ENCODE assay signal across 1 cellular context in the genomic region with DNA sequence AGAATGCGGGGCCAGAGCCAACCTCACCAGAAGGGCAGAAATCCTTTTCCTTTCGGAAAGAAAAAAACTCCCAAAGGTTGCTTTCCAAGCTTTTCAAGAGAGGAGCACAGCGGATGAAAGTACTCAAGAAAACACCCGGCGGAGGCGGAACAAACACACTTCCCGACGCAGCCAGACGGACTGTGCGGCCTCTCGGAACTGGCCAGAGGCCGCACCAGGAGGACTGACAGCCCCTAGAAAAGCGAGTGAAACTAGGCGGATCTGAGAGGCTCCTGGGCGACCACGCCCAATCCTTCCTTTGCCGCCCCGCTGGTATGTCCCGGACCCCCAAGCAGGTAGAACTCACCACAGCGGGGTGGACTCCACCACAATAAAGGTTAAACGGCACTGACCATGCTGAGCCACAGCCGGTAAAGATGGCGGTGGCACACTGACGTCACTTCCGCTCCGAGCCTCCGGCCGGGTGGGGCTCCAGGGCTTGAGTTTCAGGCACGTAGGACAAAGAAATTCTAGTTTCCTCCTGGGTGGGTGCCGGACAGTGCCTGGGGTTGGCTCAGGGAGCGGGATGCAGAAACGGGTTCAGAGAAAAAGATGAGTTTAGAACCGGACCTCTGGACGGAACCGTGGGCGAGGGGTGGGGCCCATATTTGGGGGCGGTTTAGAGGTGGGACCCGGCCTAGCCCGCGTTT.
A peak's percentile ranks its signal among the peaks of the same experiment; 100 is the strongest.
TF ChIP-seq lines count a peak whose summit lies in the region.

A gene (minus strand): TSS at position 432 of the 689 bp plus-strand sequence. CDS start 14,356 bp downstream, outside the sequence.

TF ChIP-seq in K562, 482 proteins besides CTCF, POLR2A, EP300 and RAD21 (continued from another document and continues in another):
- TF ChIP-seq DPF2 (IDR thresholded peaks at IDR 0.05) (peak; percentile 55), MYBL2 (IDR thresholded peaks at IDR 0.05; ENCODE audit: low read depth) (no peak; the same call in 1 of the 2 replicates), MYBL2 (CRISPR knock-in tag; IDR thresholded peaks at IDR 0.05; ENCODE audit: borderline replicate concordance) (no peak), NRF1 (conservative IDR thresholded peaks at IDR 0.05 in 1 of 2, IDR thresholded peaks at IDR 0.05 in 1 of 2) (0 out of 4 replicates have a peak, but pooled peaks of 1 of the 2 experiments have one; percentile 13), NFIC (IDR thresholded peaks at IDR 0.05) (peak; percentile 24; the same call in 1 of the 2 replicates), RNF2 (IDR thresholded peaks at IDR 0.05) (0 out of 2 replicates have a peak, but pooled peaks have one; percentile 23), MAZ (CRISPR knock-in tag; conservative IDR thresholded peaks at IDR 0.05 in 1 of 2, IDR thresholded peaks at IDR 0.05 in 1 of 2) (peak; percentile 71 to 82; a peak in 3 of 4 replicates), ZNF263 (CRISPR knock-in tag; IDR thresholded peaks at IDR 0.05; ENCODE audit: borderline replicate concordance) (0 out of 2 replicates have a peak, but pooled peaks have one; percentile 14), NEUROD1 (IDR thresholded peaks at IDR 0.05; ENCODE audit: borderline replicate concordance, low read depth, low read length, partially characterized antibody) (peak; percentile 32), RBBP5 (IDR thresholded peaks at IDR 0.05; ENCODE audit: borderline replicate concordance, insufficient read depth, low read length, poor library complexity, severe bottlenecking) (peak; percentile 95), KDM4B (IDR thresholded peaks at IDR 0.05; ENCODE audit: borderline replicate concordance in 2 of 2, low read depth in 1 of 2) (peak in 1 of 2 experiments; percentile 73; a peak in 1 of 4 replicates), TBP (optimal IDR thresholded peaks at IDR 0.05; ENCODE audit: low read depth, low read length) (peak; percentile 60), ETV6 (IDR thresholded peaks at IDR 0.05; ENCODE audit: borderline replicate concordance in 1 of 2, low read depth in 2 of 2, low read length in 1 of 2) (no peak), ETV6 (CRISPR knock-in tag; IDR thresholded peaks at IDR 0.05; ENCODE audit: borderline replicate concordance) (0 out of 2 replicates have a peak, but pooled peaks have one; percentile 4), LEF1 (IDR thresholded peaks at IDR 0.05) (peak; percentile 24; the same call in 1 of the 2 replicates), SMAD3 (CRISPR knock-in tag; conservative IDR thresholded peaks at IDR 0.05) (no peak)
- TF ChIP-seq, protein P1, sequence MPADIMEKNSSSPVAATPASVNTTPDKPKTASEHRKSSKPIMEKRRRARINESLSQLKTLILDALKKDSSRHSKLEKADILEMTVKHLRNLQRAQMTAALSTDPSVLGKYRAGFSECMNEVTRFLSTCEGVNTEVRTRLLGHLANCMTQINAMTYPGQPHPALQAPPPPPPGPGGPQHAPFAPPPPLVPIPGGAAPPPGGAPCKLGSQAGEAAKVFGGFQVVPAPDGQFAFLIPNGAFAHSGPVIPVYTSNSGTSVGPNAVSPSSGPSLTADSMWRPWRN (IDR thresholded peaks at IDR 0.05; ENCODE audit: low read depth) = no peak
- TF ChIP-seq, protein P2, sequence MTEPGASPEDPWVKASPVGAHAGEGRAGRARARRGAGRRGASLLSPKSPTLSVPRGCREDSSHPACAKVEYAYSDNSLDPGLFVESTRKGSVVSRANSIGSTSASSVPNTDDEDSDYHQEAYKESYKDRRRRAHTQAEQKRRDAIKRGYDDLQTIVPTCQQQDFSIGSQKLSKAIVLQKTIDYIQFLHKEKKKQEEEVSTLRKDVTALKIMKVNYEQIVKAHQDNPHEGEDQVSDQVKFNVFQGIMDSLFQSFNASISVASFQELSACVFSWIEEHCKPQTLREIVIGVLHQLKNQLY (CRISPR knock-in tag; conservative IDR thresholded peaks at IDR 0.05) = no peak
- TF ChIP-seq, protein P3, sequence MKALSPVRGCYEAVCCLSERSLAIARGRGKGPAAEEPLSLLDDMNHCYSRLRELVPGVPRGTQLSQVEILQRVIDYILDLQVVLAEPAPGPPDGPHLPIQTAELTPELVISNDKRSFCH (CRISPR knock-in tag; IDR thresholded peaks at IDR 0.05) = no peak
- TF ChIP-seq, protein P3 (tag; IDR thresholded peaks at IDR 0.05) = 0 out of 2 replicates have a peak, but pooled peaks have one; percentile 58
- TF ChIP-seq, protein P4, sequence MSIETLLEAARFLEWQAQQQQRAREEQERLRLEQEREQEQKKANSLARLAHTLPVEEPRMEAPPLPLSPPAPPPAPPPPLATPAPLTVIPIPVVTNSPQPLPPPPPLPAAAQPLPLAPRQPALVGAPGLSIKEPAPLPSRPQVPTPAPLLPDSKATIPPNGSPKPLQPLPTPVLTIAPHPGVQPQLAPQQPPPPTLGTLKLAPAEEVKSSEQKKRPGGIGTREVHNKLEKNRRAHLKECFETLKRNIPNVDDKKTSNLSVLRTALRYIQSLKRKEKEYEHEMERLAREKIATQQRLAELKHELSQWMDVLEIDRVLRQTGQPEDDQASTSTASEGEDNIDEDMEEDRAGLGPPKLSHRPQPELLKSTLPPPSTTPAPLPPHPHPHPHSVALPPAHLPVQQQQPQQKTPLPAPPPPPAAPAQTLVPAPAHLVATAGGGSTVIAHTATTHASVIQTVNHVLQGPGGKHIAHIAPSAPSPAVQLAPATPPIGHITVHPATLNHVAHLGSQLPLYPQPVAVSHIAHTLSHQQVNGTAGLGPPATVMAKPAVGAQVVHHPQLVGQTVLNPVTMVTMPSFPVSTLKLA (conservative IDR thresholded peaks at IDR 0.05) = peak; percentile 83 to 90
- TF ChIP-seq, protein P5, sequence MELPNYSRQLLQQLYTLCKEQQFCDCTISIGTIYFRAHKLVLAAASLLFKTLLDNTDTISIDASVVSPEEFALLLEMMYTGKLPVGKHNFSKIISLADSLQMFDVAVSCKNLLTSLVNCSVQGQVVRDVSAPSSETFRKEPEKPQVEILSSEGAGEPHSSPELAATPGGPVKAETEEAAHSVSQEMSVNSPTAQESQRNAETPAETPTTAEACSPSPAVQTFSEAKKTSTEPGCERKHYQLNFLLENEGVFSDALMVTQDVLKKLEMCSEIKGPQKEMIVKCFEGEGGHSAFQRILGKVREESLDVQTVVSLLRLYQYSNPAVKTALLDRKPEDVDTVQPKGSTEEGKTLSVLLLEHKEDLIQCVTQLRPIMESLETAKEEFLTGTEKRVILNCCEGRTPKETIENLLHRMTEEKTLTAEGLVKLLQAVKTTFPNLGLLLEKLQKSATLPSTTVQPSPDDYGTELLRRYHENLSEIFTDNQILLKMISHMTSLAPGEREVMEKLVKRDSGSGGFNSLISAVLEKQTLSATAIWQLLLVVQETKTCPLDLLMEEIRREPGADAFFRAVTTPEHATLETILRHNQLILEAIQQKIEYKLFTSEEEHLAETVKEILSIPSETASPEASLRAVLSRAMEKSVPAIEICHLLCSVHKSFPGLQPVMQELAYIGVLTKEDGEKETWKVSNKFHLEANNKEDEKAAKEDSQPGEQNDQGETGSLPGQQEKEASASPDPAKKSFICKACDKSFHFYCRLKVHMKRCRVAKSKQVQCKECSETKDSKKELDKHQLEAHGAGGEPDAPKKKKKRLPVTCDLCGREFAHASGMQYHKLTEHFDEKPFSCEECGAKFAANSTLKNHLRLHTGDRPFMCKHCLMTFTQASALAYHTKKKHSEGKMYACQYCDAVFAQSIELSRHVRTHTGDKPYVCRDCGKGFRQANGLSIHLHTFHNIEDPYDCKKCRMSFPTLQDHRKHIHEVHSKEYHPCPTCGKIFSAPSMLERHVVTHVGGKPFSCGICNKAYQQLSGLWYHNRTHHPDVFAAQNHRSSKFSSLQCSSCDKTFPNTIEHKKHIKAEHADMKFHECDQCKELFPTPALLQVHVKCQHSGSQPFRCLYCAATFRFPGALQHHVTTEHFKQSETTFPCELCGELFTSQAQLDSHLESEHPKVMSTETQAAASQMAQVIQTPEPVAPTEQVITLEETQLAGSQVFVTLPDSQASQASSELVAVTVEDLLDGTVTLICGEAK (IDR thresholded peaks at IDR 0.05) = peak; percentile 96
- TF ChIP-seq, protein P5 (CRISPR knock-in tag; IDR thresholded peaks at IDR 0.05) = no peak
- TF ChIP-seq, protein P6, sequence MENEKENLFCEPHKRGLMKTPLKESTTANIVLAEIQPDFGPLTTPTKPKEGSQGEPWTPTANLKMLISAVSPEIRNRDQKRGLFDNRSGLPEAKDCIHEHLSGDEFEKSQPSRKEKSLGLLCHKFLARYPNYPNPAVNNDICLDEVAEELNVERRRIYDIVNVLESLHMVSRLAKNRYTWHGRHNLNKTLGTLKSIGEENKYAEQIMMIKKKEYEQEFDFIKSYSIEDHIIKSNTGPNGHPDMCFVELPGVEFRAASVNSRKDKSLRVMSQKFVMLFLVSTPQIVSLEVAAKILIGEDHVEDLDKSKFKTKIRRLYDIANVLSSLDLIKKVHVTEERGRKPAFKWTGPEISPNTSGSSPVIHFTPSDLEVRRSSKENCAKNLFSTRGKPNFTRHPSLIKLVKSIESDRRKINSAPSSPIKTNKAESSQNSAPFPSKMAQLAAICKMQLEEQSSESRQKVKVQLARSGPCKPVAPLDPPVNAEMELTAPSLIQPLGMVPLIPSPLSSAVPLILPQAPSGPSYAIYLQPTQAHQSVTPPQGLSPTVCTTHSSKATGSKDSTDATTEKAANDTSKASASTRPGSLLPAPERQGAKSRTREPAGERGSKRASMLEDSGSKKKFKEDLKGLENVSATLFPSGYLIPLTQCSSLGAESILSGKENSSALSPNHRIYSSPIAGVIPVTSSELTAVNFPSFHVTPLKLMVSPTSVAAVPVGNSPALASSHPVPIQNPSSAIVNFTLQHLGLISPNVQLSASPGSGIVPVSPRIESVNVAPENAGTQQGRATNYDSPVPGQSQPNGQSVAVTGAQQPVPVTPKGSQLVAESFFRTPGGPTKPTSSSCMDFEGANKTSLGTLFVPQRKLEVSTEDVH (IDR thresholded peaks at IDR 0.05; ENCODE audit: low read depth, partially characterized antibody) = peak; percentile 80
